Comparison of ENCODE assay signal across 8 cellular contexts in genomic region chr10:113385021-113385975, GRCh38.
A peak's percentile ranks its signal among the peaks of the same experiment; 100 is the strongest.
DNase-seq lines count a peak whose midpoint lies in the region; ATAC-seq and TF ChIP-seq lines count a peak whose summit lies in the region.

No MANE protein-coding gene starts in this region.

- POLR2A ChIA-PET in naive thymus-derived CD8-positive, alpha-beta T cell (lab: Charles Lee) = no interaction called here

- ATAC-seq in GM19328 (IDR thresholded peaks at IDR 0.05; ENCODE audit: unreplicated experiment) (peak; percentile 79), HG03565 (IDR thresholded peaks at IDR 0.05; ENCODE audit: unreplicated experiment) (peak; percentile 76), esophagus mucosa (peak; percentile 97)
- peak; percentile 93 to 94 for ATAC-seq in naive thymus-derived CD8-positive, alpha-beta T cell
- ATAC-seq in stimulated activated naive B cell treated with anti-CD40 and anti-IgM and Interleukin-4, amounts not matched to agents 10 μg/mL and 1 μg/mL and 100 μg/mL, for 72 hours (replicated peaks) = peak; percentile 97 to 98

- intact Hi-C loops in CD14-positive monocyte (cut with micrococcal nuclease) = loop anchor here (5.0 to 10.0 kb wide), 6 partner anchors 110 to 820 kb away; no protein-coding TSS in a partner anchor

- no peaks in the 10 kb centered on the region for H3K36me3 Mint-ChIP-seq in CD14-positive monocyte
- H3K36me3 Mint-ChIP-seq in naive thymus-derived CD8-positive, alpha-beta T cell = peaks cover 0 to 3% (median 0%) of the 10 kb centered on the region in 3 donors
- H3K36me3 Mint-ChIP-seq in stimulated activated naive B cell treated with anti-CD40 and anti-IgM and Interleukin-4, amounts not matched to agents 10 μg/mL and 1 μg/mL and 100 μg/mL, for 72 hours = no peaks in the 10 kb centered on the region

- peak; percentile 81 for TF ChIP-seq CTCF in CD14-positive monocyte (IDR thresholded peaks at IDR 0.05)

- peak overlapping the region in 3 of 7 donors; percentile 8 to 40 (median 35) for H3K27ac Mint-ChIP-seq in CD14-positive monocyte
- H3K27ac Mint-ChIP-seq in naive thymus-derived CD8-positive, alpha-beta T cell = peak overlapping the region in 6 of 10 donors; percentile 43 to 86 (median 70)
- no peak overlapping the region for H3K27ac Mint-ChIP-seq in stimulated activated naive B cell treated with anti-CD40 and anti-IgM and Interleukin-4, amounts not matched to agents 10 μg/mL and 1 μg/mL and 100 μg/mL, for 72 hours

- DNase-seq in CD14-positive monocyte (ENCODE audit: low spot score) = peak; percentile 62
- DNase-seq in NOMO-1 treated with dmso at 0.1 percent for 144 hours (lab: John Stamatoyannopoulos, UW; ENCODE audit: unreplicated experiment) = peak; percentile 62
- peak; percentile 27 for DNase-seq in activated T-cell treated with anti-CD3 and anti-CD28 coated beads for 1 hour (ENCODE audit: low read depth)
- DNase-seq in naive thymus-derived CD8-positive, alpha-beta T cell = peak; percentile 39 to 80 (median 62)
- peak; percentile 47 for DNase-seq in stimulated activated naive B cell treated with anti-CD40 and anti-IgM and Interleukin-4, amounts not matched to agents 10 μg/mL and 1 μg/mL and 100 μg/mL, for 72 hours

- H3K27me3 Mint-ChIP-seq in CD14-positive monocyte (ENCODE audit: low read depth in 3 of 3) = peaks cover 0 to 9% (median 1%) of the 10 kb centered on the region in 3 donors
- peaks cover 0 to 3% (median 0%) of the 10 kb centered on the region in 5 donors for H3K27me3 Mint-ChIP-seq in naive thymus-derived CD8-positive, alpha-beta T cell
- peaks cover 12 to 16% of the 10 kb centered on the region in 2 donors for H3K27me3 Mint-ChIP-seq in stimulated activated naive B cell treated with anti-CD40 and anti-IgM and Interleukin-4, amounts not matched to agents 10 μg/mL and 1 μg/mL and 100 μg/mL, for 72 hours

- H3K4me3 Mint-ChIP-seq in CD14-positive monocyte = no peak overlapping the region
- H3K4me3 Mint-ChIP-seq in naive thymus-derived CD8-positive, alpha-beta T cell = peak overlapping the region in 8 of 10 donors; percentile 8 to 86 (median 64)
- no peak overlapping the region for H3K4me3 Mint-ChIP-seq in stimulated activated naive B cell treated with anti-CD40 and anti-IgM and Interleukin-4, amounts not matched to agents 10 μg/mL and 1 μg/mL and 100 μg/mL, for 72 hours

- H3K4me1 Mint-ChIP-seq in CD14-positive monocyte = peaks cover 36% of the 10 kb centered on the region
- H3K4me1 Mint-ChIP-seq in naive thymus-derived CD8-positive, alpha-beta T cell = peaks cover 16 to 36% (median 28%) of the 10 kb centered on the region in 4 donors
- peaks cover 16 to 25% of the 10 kb centered on the region in 2 donors for H3K4me1 Mint-ChIP-seq in stimulated activated naive B cell treated with anti-CD40 and anti-IgM and Interleukin-4, amounts not matched to agents 10 μg/mL and 1 μg/mL and 100 μg/mL, for 72 hours

- no peaks in the 10 kb centered on the region for H3K9me3 Mint-ChIP-seq in CD14-positive monocyte
- no peaks in the 10 kb centered on the region for H3K9me3 Mint-ChIP-seq in naive thymus-derived CD8-positive, alpha-beta T cell
- H3K9me3 Mint-ChIP-seq in stimulated activated naive B cell treated with anti-CD40 and anti-IgM and Interleukin-4, amounts not matched to agents 10 μg/mL and 1 μg/mL and 100 μg/mL, for 72 hours = no peaks in the 10 kb centered on the region

Comparison
In these comparisons a context has a peak if more than half of its experiments do, and no peak if none do; other contexts are left out.
1. Peak in every context shown above with its lines: DNase-seq and ATAC-seq.
2. H3K4me3 Mint-ChIP-seq: peak in naive thymus-derived CD8-positive, alpha-beta T cell (8 of 10); none in CD14-positive monocyte (0 of 2) and stimulated activated naive B cell treated with anti-CD40 and anti-IgM and Interleukin-4, amounts not matched to agents 10 μg/mL and 1 μg/mL and 100 μg/mL, for 72 hours (0 of 2).